Comparison of ENCODE assay signal across 8 cellular contexts in genomic region chr20:53829706-53830521, GRCh38.
A peak's percentile ranks its signal among the peaks of the same experiment; 100 is the strongest.
DNase-seq lines count a peak whose midpoint lies in the region; ATAC-seq, FAIRE-seq and TF ChIP-seq lines count a peak whose summit lies in the region.

No MANE protein-coding gene starts in this region.

- no peaks in the 10 kb centered on the region for H3K27me3 ChIP-seq in HepG2 (ENCODE audit: control insufficient read depth in 1 of 2, insufficient read depth in 2 of 2, low read length in 2 of 2)
- H3K27me3 ChIP-seq in transverse colon, result no peaks in the 10 kb centered on the region

- FAIRE-seq in HepG2 (lab: Jason Lieb, UNC), result peak; percentile 81

- in situ Hi-C loops in HepG2 (cut with HindIII; ENCODE audit: extremely low pct_ligation_motif_present, low pct_unique_long_range_greater_than_20kb) (no loop called here), transverse colon (cut with MboI; ENCODE audit: low pct_ligation_motif_present in 1 of 4, low pct_unique_long_range_greater_than_20kb in 1 of 4, low sequenced_read_pairs in 3 of 4) (loop anchor here in 1 of 4 donors (25.0 kb wide), 1 partner anchor 243 kb away; the partner anchor contains the start of gene ZNF217)

- H3K4me3 Mint-ChIP-seq in activated naive CD4-positive, alpha-beta T cell treated with anti-CD3 and anti-CD28 coated beads, Interleukin-2, amount 10 ng/mL, durations not matched to agents 7 days and 5 days, result peak overlapping the region; percentile 74

- peak; percentile 33 for DNase-seq in activated naive CD4-positive, alpha-beta T cell treated with anti-CD3 and anti-CD28 coated beads, Interleukin-2, amount 10 ng/mL, durations not matched to agents 7 days and 5 days
- no peak for DNase-seq in activated naive CD4-positive, alpha-beta T cell (lab: John Stamatoyannopoulos, UW)
- DNase-seq in KG1 (lab: John Stamatoyannopoulos, UW) (peak; percentile 82), amniotic epithelial cell (ENCODE audit: low read depth) (peak; percentile 74), HepG2 (ENCODE audit: low spot score) (peak; percentile 94), transverse colon (peak; percentile 36), NCI-H69 (lab: John Stamatoyannopoulos, UW) (no peak)

- peak overlapping the region; percentile 91 for H3K27ac Mint-ChIP-seq in activated naive CD4-positive, alpha-beta T cell treated with anti-CD3 and anti-CD28 coated beads, Interleukin-2, amount 10 ng/mL, durations not matched to agents 7 days and 5 days

- H3K4me3 ChIP-seq in HepG2 (replicated peaks in 1 of 3; ENCODE audit: insufficient read depth in 1 of 3, low read depth in 2 of 3, low read length in 3 of 3), result peak overlapping the region in 2 of 3 experiments; percentile 25 to 33; a peak in 4 of 6 replicates
- peak overlapping the region in 2 of 4 donors; percentile 9 to 31 for H3K4me3 ChIP-seq in transverse colon

- H4K20me1 ChIP-seq in HepG2 (ENCODE audit: insufficient read depth, low read length), result no peaks in the 10 kb centered on the region

- peaks cover 14% of the 10 kb centered on the region for H3K36me3 Mint-ChIP-seq in activated naive CD4-positive, alpha-beta T cell treated with anti-CD3 and anti-CD28 coated beads, Interleukin-2, amount 10 ng/mL, durations not matched to agents 7 days and 5 days

- H3K36me3 ChIP-seq in HepG2 (replicated peaks in 1 of 2; ENCODE audit: control insufficient read depth in 1 of 2, insufficient read depth in 2 of 2, low read length in 2 of 2), result no peaks in the 10 kb centered on the region
- no peaks in the 10 kb centered on the region for H3K36me3 ChIP-seq in transverse colon

- TF ChIP-seq CTCF in HepG2 (CRISPR knock-in tag; IDR thresholded peaks at IDR 0.05), result no peak
- no peak for TF ChIP-seq CTCF in transverse colon (IDR thresholded peaks at IDR 0.05)

- peaks cover 64% of the 10 kb centered on the region for H3K4me1 ChIP-seq in HepG2 (ENCODE audit: insufficient read depth, low read length)
- H3K4me1 ChIP-seq in transverse colon, result peaks cover 6 to 48% (median 26%) of the 10 kb centered on the region in 4 donors

- H3K9me3 ChIP-seq in HepG2 (ENCODE audit: low read length) (no peaks in the 10 kb centered on the region), transverse colon (no peaks in the 10 kb centered on the region)

- H3K27me3 Mint-ChIP-seq in activated naive CD4-positive, alpha-beta T cell treated with anti-CD3 and anti-CD28 coated beads, Interleukin-2, amount 10 ng/mL, durations not matched to agents 7 days and 5 days, result no peaks in the 10 kb centered on the region

- ATAC-seq in HepG2 (peak; percentile 96), HG02884 (IDR thresholded peaks at IDR 0.05; ENCODE audit: unreplicated experiment) (no peak)

- WGBS in HepG2 (ENCODE audit: low lambda C conversion rate), result 28% methylated on average over 5 of the region's 5 CpGs
- WGBS in transverse colon (ENCODE audit: low coverage in 1 of 2), 2 donors, result 11 to 14% methylated on average over 5 of the region's 5 CpGs

- H3K79me2 ChIP-seq in HepG2 (ENCODE audit: insufficient read depth, low read length), result no peaks in the 10 kb centered on the region

- peak overlapping the region; percentile 44 for H2AFZ ChIP-seq in HepG2 (ENCODE audit: low read length)

- peaks cover 81% of the 10 kb centered on the region for H3K4me1 Mint-ChIP-seq in activated naive CD4-positive, alpha-beta T cell treated with anti-CD3 and anti-CD28 coated beads, Interleukin-2, amount 10 ng/mL, durations not matched to agents 7 days and 5 days

- H3K9me3 Mint-ChIP-seq in activated naive CD4-positive, alpha-beta T cell treated with anti-CD3 and anti-CD28 coated beads, Interleukin-2, amount 10 ng/mL, durations not matched to agents 7 days and 5 days, result peaks cover 18% of the 10 kb centered on the region

- TF ChIP-seq EP300 in HepG2 (IDR thresholded peaks at IDR 0.05; ENCODE audit: low read depth in 2 of 2, low read length in 2 of 2) (peak in 1 of 2 experiments; percentile 74; a peak in 2 of 4 replicates), HepG2 (CRISPR knock-in tag; IDR thresholded peaks at IDR 0.05; ENCODE audit: borderline replicate concordance) (no peak), transverse colon (IDR thresholded peaks at IDR 0.05; ENCODE audit: low read depth) (no peak)

- no TSS peak for BruUV-seq in HepG2 (replicated peaks; lab: Mats Ljungman, UMichigan)

- H3K4me2 ChIP-seq in HepG2 (ENCODE audit: low read depth, low read length), result peak overlapping the region; percentile 69

- no peak for TF ChIP-seq RAD21 in HepG2 (CRISPR knock-in tag; IDR thresholded peaks at IDR 0.05)

- TF ChIP-seq POLR2A in HepG2 (IDR thresholded peaks at IDR 0.05; ENCODE audit: insufficient read depth in 1 of 2, low read depth in 2 of 2, low read length in 2 of 2) (no peak), transverse colon (IDR thresholded peaks at IDR 0.05) (no peak)

- peak overlapping the region; percentile 70 for H3K27ac ChIP-seq in HepG2 (ENCODE audit: extremely low read length, insufficient read depth, low read length)
- peak overlapping the region; percentile 80 to 90 (median 88) for H3K27ac ChIP-seq in transverse colon

- H3K9ac ChIP-seq in HepG2 (ENCODE audit: insufficient read depth, low read depth, low read length), result peak overlapping the region; percentile 45

- CTCF ChIA-PET in activated naive CD4-positive, alpha-beta T cell treated with anti-CD3 and anti-CD28 coated beads, Interleukin-2, amount 10 ng/mL, durations not matched to agents 7 days and 5 days (lab: Charles Lee), result interaction anchor here (0.9 to 1.7 kb wide), 6 partner anchors 10 to 110 kb away, joined by 3 to 5 read pairs (median 3); no protein-coding TSS in a partner anchor
- CTCF ChIA-PET in HepG2 (lab: Yijun Ruan, JAX; ENCODE audit: low intra/inter-chr PET ratio, low total read pairs), result no interaction called here

- POLR2A ChIA-PET in HepG2 (lab: Yijun Ruan, JAX), result interaction anchor here (0.7 to 2.1 kb wide), 15 partner anchors 10 to 250 kb away, joined by 3 to 26 read pairs (median 4); no protein-coding TSS in a partner anchor

- intact Hi-C loops in HepG2 (cut with micrococcal nuclease; ENCODE audit: unreplicated experiment) (loop anchor here (1.0 kb wide), 2 partner anchors 12 to 29 kb away; no protein-coding TSS in a partner anchor), transverse colon (cut with DNase I; ENCODE audit: low total_unique reads) (no loop called here)

TF ChIP-seq in HepG2, 621 proteins besides CTCF, POLR2A, EP300 and RAD21 (continues in another document):
- TF ChIP-seq ZNF569 (CRISPR knock-in tag; IDR thresholded peaks at IDR 0.05; ENCODE audit: borderline replicate concordance) (0 out of 2 replicates have a peak, but pooled peaks have one; percentile 36), ZNF335 (CRISPR knock-in tag; IDR thresholded peaks at IDR 0.05) (peak; percentile 38; the same call in 1 of the 2 replicates), ZNF281 (CRISPR knock-in tag; IDR thresholded peaks at IDR 0.05; ENCODE audit: borderline replicate concordance) (peak; percentile 35; the same call in 1 of the 2 replicates), ASH2L (IDR thresholded peaks at IDR 0.05; ENCODE audit: insufficient read length, low read depth, low read length) (peak; percentile 85), ZNF331 (CRISPR knock-in tag; IDR thresholded peaks at IDR 0.05) (peak; percentile 77), HOXA3 (CRISPR knock-in tag; IDR thresholded peaks at IDR 0.05) (peak; percentile 42; the same call in 1 of the 2 replicates), ZNF567 (CRISPR knock-in tag; IDR thresholded peaks at IDR 0.05; ENCODE audit: borderline replicate concordance) (no peak), ZBTB7B (CRISPR knock-in tag; IDR thresholded peaks at IDR 0.05) (peak; percentile 87; the same call in 1 of the 2 replicates), STAG1 (CRISPR knock-in tag; IDR thresholded peaks at IDR 0.05) (peak; percentile 33; the same call in 1 of the 2 replicates), ZNF503 (CRISPR knock-in tag; IDR thresholded peaks at IDR 0.05) (peak; percentile 34; the same call in 1 of the 2 replicates)

Comparison
In these comparisons a context has a peak if more than half of its experiments do, and no peak if none do; other contexts are left out.
1. DNase-seq: peak in activated naive CD4-positive, alpha-beta T cell treated with anti-CD3 and anti-CD28 coated beads, Interleukin-2, amount 10 ng/mL, durations not matched to agents 7 days and 5 days (single experiment), KG1 (single experiment), amniotic epithelial cell (single experiment), HepG2 (single experiment) and transverse colon (single experiment); none in activated naive CD4-positive, alpha-beta T cell (0 of 4) and NCI-H69 (single experiment).